8 cellular contexts compared by ENCODE assay signal in the genomic region with DNA sequence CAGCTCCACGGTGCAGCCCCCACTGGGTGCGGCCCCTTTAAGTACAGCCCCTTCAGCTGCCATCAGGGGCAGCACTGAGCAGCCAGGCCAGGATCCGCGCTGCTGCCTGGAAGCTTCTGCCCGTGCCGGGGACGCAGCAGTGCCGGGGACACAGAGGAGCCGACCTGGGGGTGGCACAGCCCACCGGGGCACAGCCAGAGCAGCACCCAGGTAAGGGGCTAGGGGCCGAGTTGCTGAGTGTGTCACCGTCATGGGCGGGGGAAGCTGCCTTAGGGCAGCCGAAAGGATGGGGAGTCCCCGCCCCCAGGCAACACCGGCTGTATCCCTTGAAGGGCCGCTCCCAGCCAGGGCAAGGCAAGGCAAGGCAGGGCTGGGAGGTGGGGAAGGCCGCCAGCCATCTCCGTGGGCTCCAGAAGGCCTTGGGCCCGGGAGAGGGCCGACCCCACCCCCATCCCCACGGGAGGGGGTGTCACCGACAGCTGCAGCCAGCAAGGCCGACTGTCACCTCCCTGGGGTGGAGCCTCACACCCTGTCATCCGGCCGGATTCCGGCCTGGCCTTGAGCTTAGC. TPM values are rescaled to one million over a fixed set of nuclear protein-coding genes. Genes with fewer than 3 reads are reported as not detected.
A peak's percentile ranks its signal among the peaks of the same experiment; 100 is the strongest.
DNase-seq lines count a peak whose midpoint lies in the region; ATAC-seq and TF ChIP-seq lines count a peak whose summit lies in the region.
"Not testable (repeated sequence)": the region's sequence is repeated elsewhere in the genome, so short reads cannot be mapped to it uniquely, and the experiment has no call there.

A gene (plus strand): TSS at position 99 of the 569 bp plus-strand sequence. CDS start 1,937 bp downstream, outside the sequence.

- TF ChIP-seq POLR2A in Peyer's patch (IDR thresholded peaks at IDR 0.05): peak in 1 of 2 donors; percentile 21

- H3K27me3 ChIP-seq in Peyer's patch: peaks cover 0 to 16% of the 10 kb centered on the region in 2 donors

- TF ChIP-seq CTCF in Peyer's patch (IDR thresholded peaks at IDR 0.05) (peak; percentile 65 to 92 (median 86)), epithelial cell of proximal tubule (conservative IDR thresholded peaks at IDR 0.05; ENCODE audit: low read depth, low read length) (peak; percentile 78)

- H3K4me1 ChIP-seq in Peyer's patch: peaks cover 14 to 67% (median 30%) of the 10 kb centered on the region in 4 donors

- peak; percentile 84 for DNase-seq in D341Med (ENCODE audit: low spot score)
- peak; percentile 84 for DNase-seq in KBM-7
- peak; percentile 77 to 88 (median 88) for DNase-seq in Peyer's patch
- peak; percentile 86 for DNase-seq in activated T-cell treated with anti-CD3 and anti-CD28 coated beads, Interleukin-2, amount 50 U/mL, for 1 hour
- not testable (repeated sequence) for DNase-seq in epithelial cell of proximal tubule (ENCODE audit: low read depth)
- peak; percentile 72 for DNase-seq in mucosa of gallbladder (ENCODE audit: low spot score)
- peak; percentile 65 to 72 for DNase-seq in stimulated activated CD8-positive, alpha-beta memory T cell treated with anti-CD3 and anti-CD28 coated beads, Interleukin-15, amount 100 ng/mL, for 48 hours (ENCODE audit: low read depth in 2 of 2)

- peaks cover 0 to 29% (median 0%) of the 10 kb centered on the region in 3 donors for H3K36me3 ChIP-seq in Peyer's patch

- peak; percentile 60 for ATAC-seq in GM21717 (IDR thresholded peaks at IDR 0.05; ENCODE audit: unreplicated experiment)

- peak within 1 kb of the TSS; percentile 49 to 95 (median 83) for H3K27ac ChIP-seq in Peyer's patch

- in situ Hi-C loops in KBM-7 (cut with MboI; ENCODE audit: low pct_unique_long_range_greater_than_20kb, low sequenced_read_pairs): not testable (repeated sequence)

- peak within 1 kb of the TSS; percentile 29 to 65 (median 58) for H3K4me3 ChIP-seq in Peyer's patch
- H3K4me3 ChIP-seq in epithelial cell of proximal tubule (ENCODE audit: low read depth, low read length): peak within 1 kb of the TSS; percentile 65

- not testable (repeated sequence) for H3K9me3 ChIP-seq in Peyer's patch

RNA-seq across cellular contexts. Expression of the gene that starts here (rescaled TPM):
- total RNA-seq in Peyer's patch (10 to 100 TPM in 2 of 4 donors, 1 to 10 TPM in 2; 4.1 to 17.4 (median 9.2) TPM), epithelial cell of proximal tubule (0.51 and 2.2 TPM in 2 replicates), mucosa of gallbladder (19.4 TPM)
